Comparison of ENCODE assay signal across 8 cellular contexts in the genomic region with DNA sequence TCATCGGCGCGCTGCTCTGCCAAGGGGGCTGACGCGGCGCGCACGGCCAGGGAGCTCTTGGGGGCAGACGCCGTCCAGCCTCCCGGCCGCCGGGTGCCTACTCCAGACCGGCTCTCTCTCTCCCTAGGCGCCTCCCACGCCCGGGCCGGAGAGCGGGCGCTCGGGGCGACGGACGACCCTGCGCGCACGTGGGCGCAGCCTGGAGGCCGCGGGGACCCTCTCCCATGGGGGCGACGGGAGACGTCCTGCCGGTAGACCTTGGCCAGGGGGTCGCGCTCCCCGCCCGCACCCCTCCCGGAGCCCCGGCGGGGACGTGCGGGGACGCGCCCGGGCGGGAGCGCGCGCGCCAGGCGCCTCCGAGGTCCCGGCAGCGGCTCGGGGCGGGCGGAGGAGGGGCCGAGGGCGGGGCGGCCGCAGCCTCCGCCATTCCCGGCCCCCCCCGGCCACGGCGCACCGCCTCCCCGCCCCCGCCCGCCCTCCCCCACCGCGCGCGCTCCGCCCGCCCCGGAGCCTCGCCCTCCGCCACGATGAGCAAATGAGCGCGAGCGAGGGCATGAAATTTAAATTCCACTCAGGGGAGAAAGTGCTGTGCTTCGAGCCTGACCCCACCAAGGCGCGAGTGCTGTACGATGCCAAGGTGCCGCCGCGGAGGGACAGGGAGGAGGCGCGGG. TPM values are rescaled to one million over a fixed set of nuclear protein-coding genes. Genes with fewer than 3 reads are reported as not detected.
DNase-seq lines count a peak whose midpoint lies in the region; ATAC-seq and TF ChIP-seq lines count a peak whose summit lies in the region.

Gene MSL3, plus strand, starts transcription at position 509 of the 671 bp plus-strand sequence. Its CDS starts 27 bp downstream, at position 536.

- in situ Hi-C loops in ACHN (cut with HindIII; ENCODE audit: low pct_ligation_motif_present, low pct_unique_long_range_greater_than_20kb, low sequenced_read_pairs), result loop anchor here (25.0 kb wide), 1 partner anchor 221 kb away; no protein-coding TSS in a partner anchor

- H3K27ac ChIP-seq in fibroblast of lung (ENCODE audit: insufficient read depth, low read length), result peak within 1 kb of the TSS; percentile 91

- TF ChIP-seq CTCF in fibroblast of lung (conservative IDR thresholded peaks at IDR 0.05 in 1 of 2, IDR thresholded peaks at IDR 0.05 in 1 of 2; ENCODE audit: low read depth in 1 of 2, low read length in 2 of 2), result no peak

- H3K9me3 Mint-ChIP-seq in activated T-helper 17 cell treated with anti-CD3 and anti-CD28 coated beads, Interleukin-2, amount 50 U/mL, for 72 hours, result no peaks in the 10 kb centered on the region

- no peaks in the 10 kb centered on the region for H3K9me3 ChIP-seq in fibroblast of lung (ENCODE audit: control insufficient read depth, insufficient read depth, low read depth, low read length)

- no peaks in the 10 kb centered on the region for H3K36me3 ChIP-seq in fibroblast of lung (ENCODE audit: control insufficient read depth, insufficient read depth, low read length)

- peak within 1 kb of the TSS; percentile 80 for H3K9ac ChIP-seq in fibroblast of lung (ENCODE audit: insufficient read depth, low read length)

- H4K20me1 ChIP-seq in fibroblast of lung (ENCODE audit: control insufficient read depth, extremely low read depth, insufficient read depth, low read length), result no peaks in the 10 kb centered on the region

- peak; percentile 66 for TF ChIP-seq POLR2A in GM15510 (IDR thresholded peaks at IDR 0.05; ENCODE audit: borderline replicate concordance, extremely low read depth, insufficient read length)

- peak within 1 kb of the TSS; percentile 64 to 88 (median 74) for H3K4me3 ChIP-seq in fibroblast of lung (replicated peaks in 1 of 4; ENCODE audit: control extremely low read depth in 1 of 4, insufficient read depth in 1 of 4, low read depth in 3 of 4, low read length in 4 of 4)

- DNase-seq in ACHN (peak; percentile 61), NCI-H748 (lab: John Stamatoyannopoulos, UW; ENCODE audit: unreplicated experiment) (peak; percentile 76), fibroblast of lung (ENCODE audit: low read depth in 2 of 2) (peak; percentile 56 to 73), myocyte (ENCODE audit: low read depth) (peak; percentile 67), superior temporal gyrus (ENCODE audit: extremely low spot score) (peak; percentile 29)

- H3K4me1 ChIP-seq in fibroblast of lung (ENCODE audit: control insufficient read depth, extremely low read depth, insufficient read depth, low read length), result no peaks in the 10 kb centered on the region

- ATAC-seq in HG02938 (IDR thresholded peaks at IDR 0.05; ENCODE audit: unreplicated experiment), result peak; percentile 23
- ATAC-seq in activated T-helper 17 cell treated with anti-CD3 and anti-CD28 coated beads, Interleukin-2, amount 50 U/mL, for 72 hours (replicated peaks), result peak; percentile 47

- peak within 1 kb of the TSS; percentile 89 for H3K4me3 Mint-ChIP-seq in activated T-helper 17 cell treated with anti-CD3 and anti-CD28 coated beads, Interleukin-2, amount 50 U/mL, for 72 hours

- H3K27me3 ChIP-seq in fibroblast of lung (ENCODE audit: control insufficient read depth, insufficient read depth, low read length), result no peaks in the 10 kb centered on the region

- H3K4me2 ChIP-seq in fibroblast of lung (ENCODE audit: extremely low read depth, insufficient read depth, low read length), result peak within 1 kb of the TSS; percentile 90

- H3K4me1 Mint-ChIP-seq in activated T-helper 17 cell treated with anti-CD3 and anti-CD28 coated beads, Interleukin-2, amount 50 U/mL, for 72 hours, result peaks cover 4% of the 10 kb centered on the region

- H2AFZ ChIP-seq in fibroblast of lung (ENCODE audit: low read length), result peak within 1 kb of the TSS; percentile 49

- H3K36me3 Mint-ChIP-seq in activated T-helper 17 cell treated with anti-CD3 and anti-CD28 coated beads, Interleukin-2, amount 50 U/mL, for 72 hours (ENCODE audit: low read depth), result peaks cover 36% of the 10 kb centered on the region

- peak within 1 kb of the TSS; percentile 96 for H3K27ac Mint-ChIP-seq in activated T-helper 17 cell treated with anti-CD3 and anti-CD28 coated beads, Interleukin-2, amount 50 U/mL, for 72 hours

- H3K79me2 ChIP-seq in fibroblast of lung (ENCODE audit: control insufficient read depth, insufficient read depth, low read length), result peaks cover 2% of the 10 kb centered on the region

- peaks cover 3% of the 10 kb centered on the region for H3K27me3 Mint-ChIP-seq in activated T-helper 17 cell treated with anti-CD3 and anti-CD28 coated beads, Interleukin-2, amount 50 U/mL, for 72 hours

RNA-seq across cellular contexts. Expression of gene MSL3, which starts in this region (rescaled TPM):
- 10 to 100 TPM; 36.4 to 45.0 TPM for total RNA-seq in activated T-helper 17 cell treated with anti-CD3 and anti-CD28 coated beads, Interleukin-2, amount 50 U/mL, for 72 hours
- total RNA-seq in fibroblast of lung (14.4 and 16.8 TPM in 2 replicates), myocyte (19.5 and 31.2 TPM in 2 replicates)
- polyA plus RNA-seq in fibroblast of lung, result 24.6 and 27.9 TPM in 2 replicates
- 16.1 and 18.1 TPM in 2 replicates for polyA plus RNA-seq in fibroblast of lung (2012)
- 8.7 and 20.8 TPM in 2 replicates for polyA minus RNA-seq in fibroblast of lung (ENCODE audit: low replicate concordance)
- polyA plus RNA-seq in myocyte (2012), result 16.1 TPM

Comparison
In these comparisons a context has a peak if more than half of its experiments do, and no peak if none do; other contexts are left out.
1. Peak in every context shown above with its lines: DNase-seq, ATAC-seq, H3K4me3 ChIP-seq and H3K27ac ChIP-seq.